In genomic region chr5:80935811-80936385, GRCh38 we compare ENCODE assay signal across 13 cellular contexts. TPM values are rescaled to one million over a fixed set of nuclear protein-coding genes. Genes with fewer than 3 reads are reported as not detected.
DNase-seq lines count a peak whose midpoint lies in the region; ATAC-seq and TF ChIP-seq lines count a peak whose summit lies in the region.
"Had no signal": no experiment of that assay in that cellular context is flagged by ENCODE, and none has a peak within 500 bp of the region (broad histone marks: within the 10 kb centered on the region; RNA-seq: fewer than 3 reads in every experiment).

No MANE protein-coding gene starts in this region.

- CTCF ChIA-PET in GM10248 (lab: Yijun Ruan, JAX), result interaction anchor here (0.9 to 2.2 kb wide), 4 partner anchors 9 to 225 kb away, joined by 3 to 7 read pairs (median 4); no protein-coding TSS in a partner anchor

- no peak overlapping the region for H2AFZ ChIP-seq in OCI-LY1 (ENCODE audit: low read length)
- H2AFZ ChIP-seq in hepatocyte, result no peak overlapping the region

- H3K27ac ChIP-seq in 22Rv1, result no peak overlapping the region
- H3K27ac ChIP-seq in OCI-LY1 (ENCODE audit: low read depth, low read length, poor library complexity, severe bottlenecking), result no peak overlapping the region
- no peak overlapping the region for H3K27ac ChIP-seq in hepatocyte

- H4K20me1 ChIP-seq in OCI-LY1 (ENCODE audit: insufficient read depth, low read length), result no peaks in the 10 kb centered on the region
- H4K20me1 ChIP-seq in hepatocyte (ENCODE audit: insufficient read depth, poor library complexity, severe bottlenecking), result no peaks in the 10 kb centered on the region

- H3K9ac ChIP-seq in OCI-LY1 (ENCODE audit: low read length), result no peak overlapping the region

- H3K9me3 ChIP-seq in OCI-LY1 (ENCODE audit: low read length), result no peaks in the 10 kb centered on the region
- H3K9me3 ChIP-seq in hepatocyte (ENCODE audit: low read depth), result no peaks in the 10 kb centered on the region

- DNase-seq in GM10248 (ENCODE audit: extremely low spot score) (peak; percentile 22), fibroblast of mammary gland (ENCODE audit: low read depth) (no peak), hepatocyte (ENCODE audit: low spot score) (no peak), A172 (ENCODE audit: low spot score) (no peak)
- no peak for DNase-seq in activated CD4-positive, alpha-beta T cell treated with anti-CD3 and anti-CD28 coated beads for 4 hours
- DNase-seq: cerebellar nuclear complex, HFFc6, NCI-H1105 treated with DMSO at 0.1 percent for 48 hours, NCI-H446 treated with DMSO at 0.1 percent for 48 hours had no signal

- H3K27me3 ChIP-seq in OCI-LY1 (ENCODE audit: insufficient read depth, low read length), result no peaks in the 10 kb centered on the region
- H3K27me3 ChIP-seq in hepatocyte, result no peaks in the 10 kb centered on the region

- H3K79me2 ChIP-seq in OCI-LY1 (ENCODE audit: insufficient read depth, low read length) (no peaks in the 10 kb centered on the region), hepatocyte (no peaks in the 10 kb centered on the region)

- TF ChIP-seq CTCF in 22Rv1 (IDR thresholded peaks at IDR 0.05) (peak; percentile 17), GM10248 (IDR thresholded peaks at IDR 0.05; ENCODE audit: control extremely low read depth, extremely low read depth, low read depth, missing control alignments) (peak; percentile 17), OCI-LY1 (IDR thresholded peaks at IDR 0.05; ENCODE audit: low read length) (peak; percentile 10; the same call in 1 of the 2 replicates), fibroblast of mammary gland (conservative IDR thresholded peaks at IDR 0.05; ENCODE audit: control insufficient read depth, insufficient read depth, low read depth, low read length) (peak; percentile 10), hepatocyte (IDR thresholded peaks at IDR 0.05; ENCODE audit: poor library complexity) (no peak)

- H3F3A ChIP-seq in OCI-LY1 (ENCODE audit: insufficient read depth, low read length), result no peaks in the 10 kb centered on the region

- no peaks in the 10 kb centered on the region for H3K9me2 ChIP-seq in OCI-LY1 (ENCODE audit: low read depth, low read length)
- no peaks in the 10 kb centered on the region for H3K9me2 ChIP-seq in hepatocyte (replicated peaks; ENCODE audit: insufficient read depth)

- H3K4me1 ChIP-seq in OCI-LY1 (ENCODE audit: insufficient read depth, low read length, severe bottlenecking) (no peaks in the 10 kb centered on the region), hepatocyte (ENCODE audit: insufficient read depth) (peaks cover 5% of the 10 kb centered on the region)

- H3K36me3 ChIP-seq in OCI-LY1 (ENCODE audit: insufficient read depth, low read length) (no peaks in the 10 kb centered on the region), hepatocyte (replicated peaks; ENCODE audit: insufficient read depth, low read depth) (no peaks in the 10 kb centered on the region)

- no peak overlapping the region for H3K4me3 ChIP-seq in OCI-LY1 (ENCODE audit: low read depth, low read length, poor library complexity, severe bottlenecking)
- H3K4me3 ChIP-seq in fibroblast of mammary gland (ENCODE audit: control insufficient read depth, low read depth, low read length), result no peak overlapping the region
- no peak overlapping the region for H3K4me3 ChIP-seq in hepatocyte

- POLR2A ChIA-PET in GM10248 (lab: Yijun Ruan, JAX), result no interaction called here

- H3K4me2 ChIP-seq in OCI-LY1 (ENCODE audit: low read length), result no peak overlapping the region
- no peak overlapping the region for H3K4me2 ChIP-seq in hepatocyte

- 86% methylated on average over 3 of the region's 3 CpGs for WGBS in hepatocyte (ENCODE audit: low lambda C conversion rate, missing lambda C conversion rate)

- no peak for ATAC-seq in HG03378 (IDR thresholded peaks at IDR 0.05; ENCODE audit: unreplicated experiment)
- ATAC-seq: stimulated activated effector memory CD8-positive, alpha-beta T cell treated with anti-CD3 and anti-CD28 coated beads, Interleukin-12 subunit alpha, Interleukin-12 subunit beta, amount 100 ng/mL, for 72 hours had no signal

RNA-seq across cellular contexts. Expression of gene RASGRF2, which starts 24.3 kb away (rescaled TPM):
- 3.1 and 3.3 TPM in 2 replicates for total RNA-seq in hepatocyte
- polyA plus RNA-seq in hepatocyte, result 1.8 and 2.0 TPM in 2 replicates
- total RNA-seq in A172 (2014; rRNA removed; shearing (Covaris generic)), result not detected in 2 replicates
